ENCODE assay signal across 1 cellular context in genomic region chr10:60283397-60283796, GRCh38.
TF ChIP-seq lines count a peak whose summit lies in the region.

No MANE protein-coding gene starts in this region.

TF ChIP-seq in IMR-90, 13 proteins besides CTCF, POLR2A, EP300 and RAD21 (continued from another document):
- no peak for TF ChIP-seq SMC3 (IDR thresholded peaks at IDR 0.05; ENCODE audit: low read depth, low read length)
- no peak for TF ChIP-seq RFX5 (IDR thresholded peaks at IDR 0.05; ENCODE audit: low read depth, low read length)
- TF ChIP-seq MAFK (IDR thresholded peaks at IDR 0.05; ENCODE audit: low read depth, low read length): no peak
- no peak for TF ChIP-seq CEBPB (IDR thresholded peaks at IDR 0.05; ENCODE audit: low read depth, low read length)
- no peak for TF ChIP-seq RCOR1 (IDR thresholded peaks at IDR 0.05; ENCODE audit: insufficient replicate concordance, low read length)
